In genomic region chr7:140684066-140684950, GRCh38 we compare ENCODE assay signal across 25 cellular contexts. TPM values are rescaled to one million over a fixed set of nuclear protein-coding genes. Genes with fewer than 3 reads are reported as not detected.
DNase-seq lines count a peak whose midpoint lies in the region; ATAC-seq and TF ChIP-seq lines count a peak whose summit lies in the region.
"Had no signal": no experiment of that assay in that cellular context is flagged by ENCODE, and none has a peak within 500 bp of the region (broad histone marks: within the 10 kb centered on the region; RNA-seq: fewer than 3 reads in every experiment).

No MANE protein-coding gene starts in this region.

- H3K4me3 ChIP-seq in IMR-90 (ENCODE audit: insufficient read depth, low read depth, low read length) (no peak overlapping the region), mesendoderm (ENCODE audit: low read length) (no peak overlapping the region)
- H3K4me3 ChIP-seq: esophagus squamous epithelium, gastrocnemius medialis, MG63, thoracic aorta had no signal

- H3K4me2 ChIP-seq in IMR-90 (ENCODE audit: low read depth, low read length) (no peak overlapping the region), mesendoderm (ENCODE audit: low read length) (no peak overlapping the region)

- H2BK5ac ChIP-seq in IMR-90 (ENCODE audit: low read depth, low read length, poor library complexity, severe bottlenecking) = no peak overlapping the region
- H2BK5ac ChIP-seq in mesendoderm (ENCODE audit: low read length) = no peak overlapping the region

- H3K4me1 ChIP-seq in IMR-90 (ENCODE audit: control insufficient read depth, insufficient read depth, low read length) = no peaks in the 10 kb centered on the region
- no peaks in the 10 kb centered on the region for H3K4me1 ChIP-seq in mesendoderm (ENCODE audit: control insufficient read depth, low read depth, low read length)
- H3K4me1 ChIP-seq: esophagus squamous epithelium, gastrocnemius medialis had no signal

- in situ Hi-C loops in IMR-90 (cut with MboI; ENCODE audit: low sequenced_read_pairs) = loop anchor here (10.0 kb wide), 1 partner anchor 850 kb away; no protein-coding TSS in a partner anchor

- H4K91ac ChIP-seq in IMR-90 (ENCODE audit: insufficient read depth, low read depth, low read length) = no peak overlapping the region

- CTCF ChIA-PET in IMR-90 (lab: Yijun Ruan, JAX) = no interaction called here

- H2AK5ac ChIP-seq in IMR-90 (ENCODE audit: low read depth, low read length) (no peak overlapping the region), mesendoderm (ENCODE audit: low read length) (no peak overlapping the region)

- H2AK9ac ChIP-seq in IMR-90 (replicated peaks; ENCODE audit: low read depth, low read length, poor library complexity) = peak overlapping the region; percentile 37

- no peak overlapping the region for H2AFZ ChIP-seq in IMR-90 (replicated peaks; ENCODE audit: low read length, poor library complexity)

- dilution Hi-C loops in IMR-90 (cut with HindIII; ENCODE audit: low sequenced_read_pairs, unreplicated experiment) = no loop called here

- H3K18ac ChIP-seq in IMR-90 (ENCODE audit: low read depth, low read length) (no peak overlapping the region), mesendoderm (ENCODE audit: low read length) (no peak overlapping the region)

- no peak for DNase-seq in IMR-90
- DNase-seq in mesendoderm = peak; percentile 53
- DNase-seq in stimulated activated effector memory CD8-positive, alpha-beta T cell treated with anti-CD3 and anti-CD28 coated beads, Interleukin-12 subunit alpha, Interleukin-12 subunit beta, amount 100 ng/mL, for 72 hours (ENCODE audit: low spot score in 2 of 2) = no peak
- no peak for DNase-seq in A172 (ENCODE audit: low spot score)
- DNase-seq: activated CD4-positive, alpha-beta T cell treated with anti-CD3 and anti-CD28 coated beads, Interleukin-2, amount 10 ng/mL, durations not matched to agents 24 days and 14 days; activated CD8-positive, alpha-beta memory T cell treated with anti-CD3 and anti-CD28 coated beads, Interleukin-2, amount 10 ng/mL, durations not matched to agents 7 days and 5 days; activated naive CD8-positive, alpha-beta T cell treated with anti-CD3 and anti-CD28 coated beads, Interleukin-2, amount 10 ng/mL, durations not matched to agents 7 days and 5 days; CD4-positive, CD25-positive, alpha-beta regulatory T cell; effector memory CD8-positive, alpha-beta T cell; esophagus squamous epithelium; gastrocnemius medialis; MG63; NCI-H1417; NCI-H2081 treated with DMSO at 0.1 percent for 48 hours; occipital lobe; retina; small intestine; stimulated activated CD4-positive, alpha-beta T cell treated with anti-CD3 and anti-CD28 coated beads, Interleukin-2, amount 100 ng/mL, for 24 hours had no signal

- H3K36me3 ChIP-seq in IMR-90 (ENCODE audit: control insufficient read depth, insufficient read depth, low read length) = peaks cover 9% of the 10 kb centered on the region
- H3K36me3 ChIP-seq in mesendoderm (ENCODE audit: control insufficient read depth, insufficient read depth, low read length) = no peaks in the 10 kb centered on the region
- H3K36me3 ChIP-seq: MG63 had no signal

- H3K4me3 Mint-ChIP-seq in brain = no peak overlapping the region
- no peak overlapping the region for H3K4me3 Mint-ChIP-seq in stimulated activated effector memory CD8-positive, alpha-beta T cell treated with anti-CD3 and anti-CD28 coated beads, Interleukin-12 subunit alpha, Interleukin-12 subunit beta, amount 100 ng/mL, for 72 hours
- H3K4me3 Mint-ChIP-seq: activated CD4-positive, alpha-beta T cell treated with anti-CD3 and anti-CD28 coated beads, Interleukin-2, amount 10 ng/mL, durations not matched to agents 24 days and 14 days; activated CD8-positive, alpha-beta memory T cell treated with anti-CD3 and anti-CD28 coated beads, Interleukin-2, amount 10 ng/mL, durations not matched to agents 7 days and 5 days; activated naive CD8-positive, alpha-beta T cell treated with anti-CD3 and anti-CD28 coated beads, Interleukin-2, amount 10 ng/mL, durations not matched to agents 7 days and 5 days; effector memory CD8-positive, alpha-beta T cell; T-helper 2 cell treated with Interferon-gamma antibody and Interleukin-4, amounts not matched to agents 5 μg/mL and 100 μg/mL, for 36 hours had no signal

- H4K8ac ChIP-seq in IMR-90 (ENCODE audit: low read depth in 2 of 2, low read length in 2 of 2) (no peak overlapping the region), mesendoderm (ENCODE audit: low read depth, low read length) (no peak overlapping the region)

- H2BK120ac ChIP-seq in IMR-90 (ENCODE audit: low read depth, low read length) (no peak overlapping the region), mesendoderm (ENCODE audit: low read depth, low read length) (no peak overlapping the region)

- no peak for TF ChIP-seq POLR2A in IMR-90 (IDR thresholded peaks at IDR 0.05; ENCODE audit: low read depth, low read length)

- WGBS in IMR-90 (ENCODE audit: extremely low coverage in 2 of 2, insufficient read length in 1 of 2), 2 experiments = 87% methylated on average over 12 of the region's 20 CpGs; no CpG with 5 or more reads in 1 of the 2 experiments
- no CpG with 5 or more reads among the region's 20 CpGs for WGBS in mesendoderm (ENCODE audit: extremely low coverage, insufficient coverage, low lambda C conversion rate)

- BruUV-seq in IMR-90 (replicated peaks; lab: Mats Ljungman, UMichigan) = no TSS peak

- H3K9ac ChIP-seq in IMR-90 (ENCODE audit: low read depth, low read length) (no peak overlapping the region), mesendoderm (ENCODE audit: low read length) (no peak overlapping the region)

- intact Hi-C loops in IMR-90 (cut with micrococcal nuclease) = no loop called here

- H3K27ac ChIP-seq in IMR-90 (ENCODE audit: insufficient read depth, low read length) (no peak overlapping the region), mesendoderm (ENCODE audit: low read depth, low read length) (no peak overlapping the region)
- H3K27ac ChIP-seq: esophagus squamous epithelium, gastrocnemius medialis, thoracic aorta, VCaP had no signal

- H3K56ac ChIP-seq in IMR-90 (ENCODE audit: extremely low read depth, insufficient read depth, low read length) (no peak overlapping the region), mesendoderm (ENCODE audit: low read length) (no peak overlapping the region)

- H3K14ac ChIP-seq in IMR-90 (replicated peaks; ENCODE audit: low read depth, low read length) = no peak overlapping the region

- H3K9me3 ChIP-seq in IMR-90 (ENCODE audit: control insufficient read depth, insufficient read depth, low read length) = no peaks in the 10 kb centered on the region
- H3K9me3 ChIP-seq: esophagus squamous epithelium, gastrocnemius medialis, MG63, thoracic aorta had no signal

- H3K79me1 ChIP-seq in IMR-90 (ENCODE audit: low read depth in 1 of 2, low read length in 2 of 2) (no peaks in the 10 kb centered on the region), mesendoderm (ENCODE audit: low read length) (no peaks in the 10 kb centered on the region)

- H3K4ac ChIP-seq in IMR-90 (ENCODE audit: low read depth, low read length) = no peak overlapping the region
- H3K4ac ChIP-seq in mesendoderm (ENCODE audit: low read depth, low read length) = no peak overlapping the region

- H3K27ac Mint-ChIP-seq in brain = peak overlapping the region in 4 of 5 experiments; percentile 1 to 18 (median 10)
- H3K27ac Mint-ChIP-seq in stimulated activated effector memory CD8-positive, alpha-beta T cell treated with anti-CD3 and anti-CD28 coated beads, Interleukin-12 subunit alpha, Interleukin-12 subunit beta, amount 100 ng/mL, for 72 hours = peak overlapping the region; percentile 59
- H3K27ac Mint-ChIP-seq: activated CD4-positive, alpha-beta T cell treated with anti-CD3 and anti-CD28 coated beads, Interleukin-2, amount 10 ng/mL, durations not matched to agents 24 days and 14 days; activated CD8-positive, alpha-beta memory T cell treated with anti-CD3 and anti-CD28 coated beads, Interleukin-2, amount 10 ng/mL, durations not matched to agents 7 days and 5 days; activated naive CD8-positive, alpha-beta T cell treated with anti-CD3 and anti-CD28 coated beads, Interleukin-2, amount 10 ng/mL, durations not matched to agents 7 days and 5 days; activated T-helper 2 cell treated with anti-CD3 and anti-CD28 coated beads, Interferon-gamma antibody, Interleukin-2, Interleukin-4, amounts not matched to agents 10 μg/mL and 5 μg/mL and 100 μg/mL, durations not matched to agents 14 hours and 24 hours and 36 hours; T-helper 2 cell treated with Interferon-gamma antibody and Interleukin-4, amounts not matched to agents 5 μg/mL and 100 μg/mL, for 36 hours had no signal

- H3K9me3 Mint-ChIP-seq in brain = no peaks in the 10 kb centered on the region
- no peaks in the 10 kb centered on the region for H3K9me3 Mint-ChIP-seq in stimulated activated effector memory CD8-positive, alpha-beta T cell treated with anti-CD3 and anti-CD28 coated beads, Interleukin-12 subunit alpha, Interleukin-12 subunit beta, amount 100 ng/mL, for 72 hours
- H3K9me3 Mint-ChIP-seq: activated CD4-positive, alpha-beta T cell treated with anti-CD3 and anti-CD28 coated beads, Interleukin-2, amount 10 ng/mL, durations not matched to agents 24 days and 14 days; activated naive CD8-positive, alpha-beta T cell treated with anti-CD3 and anti-CD28 coated beads, Interleukin-2, amount 10 ng/mL, durations not matched to agents 7 days and 5 days; activated T-helper 2 cell treated with anti-CD3 and anti-CD28 coated beads, Interferon-gamma antibody, Interleukin-2, Interleukin-4, amounts not matched to agents 10 μg/mL and 5 μg/mL and 100 μg/mL, durations not matched to agents 14 hours and 24 hours and 36 hours; CD4-positive, CD25-positive, alpha-beta regulatory T cell; effector memory CD8-positive, alpha-beta T cell; T-helper 2 cell treated with Interferon-gamma antibody and Interleukin-4, amounts not matched to agents 5 μg/mL and 100 μg/mL, for 36 hours had no signal

- no peak for ATAC-seq in IMR-90 (ENCODE audit: low read depth)
- ATAC-seq in stimulated activated effector memory CD8-positive, alpha-beta T cell treated with anti-CD3 and anti-CD28 coated beads, Interleukin-12 subunit alpha, Interleukin-12 subunit beta, amount 100 ng/mL, for 72 hours = no peak
- no peak for ATAC-seq in GM19035 (IDR thresholded peaks at IDR 0.05; ENCODE audit: unreplicated experiment)
- ATAC-seq in HG02763 (IDR thresholded peaks at IDR 0.05; ENCODE audit: unreplicated experiment) = no peak
- ATAC-seq: activated CD8-positive, alpha-beta memory T cell treated with anti-CD3 and anti-CD28 coated beads, Interleukin-2, amount 10 ng/mL, durations not matched to agents 7 days and 5 days; effector memory CD8-positive, alpha-beta T cell; gastrocnemius medialis had no signal

- H3K27me3 ChIP-seq in IMR-90 (ENCODE audit: control insufficient read depth, insufficient read depth, low read length) (no peaks in the 10 kb centered on the region), mesendoderm (ENCODE audit: insufficient read depth, low read length, poor library complexity) (no peaks in the 10 kb centered on the region)
- H3K27me3 ChIP-seq: esophagus squamous epithelium, gastrocnemius medialis, MG63 had no signal

- H3K23ac ChIP-seq in IMR-90 (ENCODE audit: low read depth, low read length) = no peak overlapping the region
- no peak overlapping the region for H3K23ac ChIP-seq in mesendoderm (ENCODE audit: low read length)

- TF ChIP-seq RAD21 in IMR-90 (IDR thresholded peaks at IDR 0.05; ENCODE audit: low read length) = no peak

- H2BK15ac ChIP-seq in IMR-90 (ENCODE audit: low read depth, low read length) (no peak overlapping the region), mesendoderm (replicated peaks; ENCODE audit: low read depth) (no peak overlapping the region)

- H3K36me3 Mint-ChIP-seq in brain = peaks cover 59% of the 10 kb centered on the region
- peaks cover 73% of the 10 kb centered on the region for H3K36me3 Mint-ChIP-seq in stimulated activated effector memory CD8-positive, alpha-beta T cell treated with anti-CD3 and anti-CD28 coated beads, Interleukin-12 subunit alpha, Interleukin-12 subunit beta, amount 100 ng/mL, for 72 hours

- peaks cover 10% of the 10 kb centered on the region for H3K4me1 Mint-ChIP-seq in brain
- H3K4me1 Mint-ChIP-seq in stimulated activated effector memory CD8-positive, alpha-beta T cell treated with anti-CD3 and anti-CD28 coated beads, Interleukin-12 subunit alpha, Interleukin-12 subunit beta, amount 100 ng/mL, for 72 hours = no peaks in the 10 kb centered on the region
- H3K4me1 Mint-ChIP-seq: activated CD4-positive, alpha-beta T cell treated with anti-CD3 and anti-CD28 coated beads, Interleukin-2, amount 10 ng/mL, durations not matched to agents 24 days and 14 days; activated CD8-positive, alpha-beta memory T cell treated with anti-CD3 and anti-CD28 coated beads, Interleukin-2, amount 10 ng/mL, durations not matched to agents 7 days and 5 days; activated naive CD8-positive, alpha-beta T cell treated with anti-CD3 and anti-CD28 coated beads, Interleukin-2, amount 10 ng/mL, durations not matched to agents 7 days and 5 days had no signal

- no peak overlapping the region for H2BK20ac ChIP-seq in IMR-90 (ENCODE audit: low read depth, low read length)

- H3K79me2 ChIP-seq in mesendoderm (ENCODE audit: control insufficient read depth, insufficient read depth, low read length) = no peaks in the 10 kb centered on the region

- TF ChIP-seq CTCF in IMR-90 (conservative IDR thresholded peaks at IDR 0.05; ENCODE audit: low read depth, low read length) = no peak
- no peak for TF ChIP-seq CTCF in brain (conservative IDR thresholded peaks at IDR 0.05)

- H3K9me1 ChIP-seq in IMR-90 (ENCODE audit: insufficient read depth, low read length) = no peaks in the 10 kb centered on the region

- no peaks in the 10 kb centered on the region for H4K20me1 ChIP-seq in IMR-90 (ENCODE audit: insufficient read depth, low read length)

- H3K27me3 Mint-ChIP-seq in brain = no peaks in the 10 kb centered on the region
- H3K27me3 Mint-ChIP-seq: activated CD4-positive, alpha-beta T cell treated with anti-CD3 and anti-CD28 coated beads, Interleukin-2, amount 10 ng/mL, durations not matched to agents 24 days and 14 days; activated CD8-positive, alpha-beta memory T cell treated with anti-CD3 and anti-CD28 coated beads, Interleukin-2, amount 10 ng/mL, durations not matched to agents 7 days and 5 days; activated naive CD8-positive, alpha-beta T cell treated with anti-CD3 and anti-CD28 coated beads, Interleukin-2, amount 10 ng/mL, durations not matched to agents 7 days and 5 days; CD4-positive, CD25-positive, alpha-beta regulatory T cell; effector memory CD8-positive, alpha-beta T cell had no signal

- no peak overlapping the region for H4K5ac ChIP-seq in IMR-90 (ENCODE audit: low read depth, low read length)
- H4K5ac ChIP-seq in mesendoderm (ENCODE audit: low read length) = no peak overlapping the region

- POLR2A ChIA-PET in IMR-90 (lab: Charles Lee; ENCODE audit: unreplicated experiment) = no interaction called here

RNA-seq across cellular contexts. Expression of gene ADCK2, which starts 11.6 kb away (rescaled TPM):
- total RNA-seq in IMR-90 (2012; rRNA removed) = 7.5 and 10.0 TPM in 2 replicates
- polyA plus RNA-seq in IMR-90 (2012; rRNA removed) (6.9 and 7.1 TPM in 2 replicates), brain (ENCODE audit: insufficient read depth, low read depth, low replicate concordance) (45.7 TPM)
- 5.8 and 9.5 TPM in 2 replicates for polyA plus RNA-seq in IMR-90 (2012; cell fraction: cytosol; rRNA removed)
- 5.3 and 5.7 TPM in 2 replicates for polyA plus RNA-seq in IMR-90 (2012; cell fraction: nucleus; rRNA removed; ENCODE audit: low replicate concordance)
- polyA plus RNA-seq in mesendoderm (2013, experiment 1 of 2) = 3.9 TPM
- 3.9 TPM for polyA plus RNA-seq in mesendoderm (2013, experiment 2 of 2)
- 34.8 and 42.4 TPM in 2 replicates for total RNA-seq in A172 (2014; rRNA removed; shearing (Covaris generic))

RNA-seq across cellular contexts. Expression of gene NDUFB2, which starts 12.2 kb away (rescaled TPM):
- 81.7 and 136 TPM in 2 replicates for total RNA-seq in IMR-90 (2012; rRNA removed)
- polyA plus RNA-seq in IMR-90 (2012; rRNA removed) (143 and 170 TPM in 2 replicates), brain (ENCODE audit: insufficient read depth, low read depth, low replicate concordance) (340 TPM)
- polyA plus RNA-seq in IMR-90 (2012; cell fraction: cytosol; rRNA removed) = 591 and 666 TPM in 2 replicates
- polyA plus RNA-seq in IMR-90 (2012; cell fraction: nucleus; rRNA removed; ENCODE audit: low replicate concordance) = 135 and 207 TPM in 2 replicates
- polyA plus RNA-seq in mesendoderm (2013, experiment 1 of 2) = 386 TPM
- polyA plus RNA-seq in mesendoderm (2013, experiment 2 of 2) = 383 TPM
- 227 and 304 TPM in 2 replicates for total RNA-seq in A172 (2014; rRNA removed; shearing (Covaris generic))

RNA-seq across cellular contexts. Expression of gene DENND2A, which starts 43.7 kb away (rescaled TPM):
- total RNA-seq in IMR-90 (2012; rRNA removed) = 7.5 and 7.8 TPM in 2 replicates
- polyA plus RNA-seq in IMR-90 (2012; rRNA removed) (7.4 and 10.3 TPM in 2 replicates), brain (ENCODE audit: insufficient read depth, low read depth, low replicate concordance) (49.3 TPM)
- 7.5 and 18.0 TPM in 2 replicates for polyA plus RNA-seq in IMR-90 (2012; cell fraction: cytosol; rRNA removed)
- polyA plus RNA-seq in IMR-90 (2012; cell fraction: nucleus; rRNA removed; ENCODE audit: low replicate concordance) = 14.9 and 25.0 TPM in 2 replicates
- polyA plus RNA-seq in mesendoderm (2013, experiment 1 of 2) = 3.6 TPM
- polyA plus RNA-seq in mesendoderm (2013, experiment 2 of 2) = 4.0 TPM
- total RNA-seq in A172 (2014; rRNA removed; shearing (Covaris generic)) = 3.3 and 5.8 TPM in 2 replicates
- total RNA-seq: activated CD4-positive, alpha-beta T cell treated with anti-CD3 and anti-CD28 coated beads, Interleukin-2, amount 10 ng/mL, durations not matched to agents 24 days and 14 days; activated naive CD8-positive, alpha-beta T cell treated with anti-CD3 and anti-CD28 coated beads, Interleukin-2, amount 10 ng/mL, durations not matched to agents 7 days and 5 days; activated T-helper 2 cell treated with anti-CD3 and anti-CD28 coated beads, Interferon-gamma antibody, Interleukin-2, Interleukin-4, amounts not matched to agents 10 μg/mL and 5 μg/mL and 100 μg/mL, durations not matched to agents 14 hours and 24 hours and 36 hours; CD4-positive, CD25-positive, alpha-beta regulatory T cell had no signal
- polyA plus RNA-seq: CD4-positive, CD25-positive, alpha-beta regulatory T cell had no signal
